ENCODE assay signal across 7 cellular contexts in the genomic region with DNA sequence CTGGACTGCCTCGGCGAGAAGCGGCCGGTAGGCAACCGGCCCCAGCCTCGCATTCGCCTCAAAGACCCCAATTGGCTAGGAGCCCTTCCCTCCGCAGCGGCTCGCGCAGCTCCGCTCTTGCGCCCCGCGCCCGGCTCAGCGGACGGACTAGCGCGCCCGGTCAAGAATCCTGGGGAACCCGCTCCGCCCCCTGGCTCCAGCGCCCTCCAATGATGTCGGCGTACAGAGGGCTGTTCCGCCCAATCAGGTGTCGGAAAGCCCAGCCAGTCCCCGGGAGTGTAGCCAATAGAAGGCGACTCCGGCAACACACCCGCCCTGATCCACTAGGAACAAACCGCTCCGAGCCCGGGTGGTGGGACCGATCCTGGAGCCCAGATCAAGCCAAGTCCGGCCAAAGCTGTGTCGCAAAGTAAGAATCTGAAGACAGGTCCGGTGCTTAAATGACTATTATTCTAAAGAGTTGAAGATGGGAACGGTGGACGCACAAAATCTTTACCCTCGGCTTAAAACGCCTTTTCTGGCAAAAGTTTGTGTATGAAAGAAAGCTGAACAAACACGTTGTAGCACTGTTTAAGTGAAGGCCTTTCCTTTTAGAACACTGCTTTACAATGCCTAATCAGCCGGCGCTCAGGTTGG.
DNase-seq lines count a peak whose midpoint lies in the region; ATAC-seq and TF ChIP-seq lines count a peak whose summit lies in the region.

No MANE protein-coding gene starts in this region.

- intact Hi-C loops in uterus (cut with DNase I; ENCODE audit: low total_unique reads): no loop called here

- peak overlapping the region; percentile 88 for H3K4me2 ChIP-seq in GM23338

- H4K20me1 ChIP-seq in GM23338 (replicated peaks; ENCODE audit: insufficient read depth): no peaks in the 10 kb centered on the region

- H3K27me3 ChIP-seq in GM23338 (ENCODE audit: insufficient read depth): peaks cover 24% of the 10 kb centered on the region
- H3K27me3 ChIP-seq in uterus: no peaks in the 10 kb centered on the region

- no peaks in the 10 kb centered on the region for H3K79me2 ChIP-seq in GM23338 (replicated peaks; ENCODE audit: insufficient read depth)

- H3K9me3 Mint-ChIP-seq in GM23338 (no peaks in the 10 kb centered on the region), naive B cell (peaks cover 0 to 2% (median 0%) of the 10 kb centered on the region in 7 donors)
- H3K9me3 Mint-ChIP-seq in activated T-helper 17 cell treated with anti-CD3 and anti-CD28 coated beads, Interleukin-2, amount 50 U/mL, for 72 hours: no peaks in the 10 kb centered on the region

- no peaks in the 10 kb centered on the region for H3F3A ChIP-seq in GM23338 (replicated peaks; ENCODE audit: low read depth)

- H3K4me1 Mint-ChIP-seq in GM23338: peaks cover 5% of the 10 kb centered on the region
- no peaks in the 10 kb centered on the region for H3K4me1 Mint-ChIP-seq in activated T-helper 17 cell treated with anti-CD3 and anti-CD28 coated beads, Interleukin-2, amount 50 U/mL, for 72 hours
- H3K4me1 Mint-ChIP-seq in naive B cell: peaks cover 5 to 16% (median 6%) of the 10 kb centered on the region in 3 donors

- H3K4me1 ChIP-seq in GM23338 (ENCODE audit: insufficient read depth) (peaks cover 8% of the 10 kb centered on the region), uterus (no peaks in the 10 kb centered on the region)

- H3K36me3 ChIP-seq in GM23338 (ENCODE audit: insufficient read depth): no peaks in the 10 kb centered on the region
- no peaks in the 10 kb centered on the region for H3K36me3 ChIP-seq in uterus

- H2AFZ ChIP-seq in GM23338: peak overlapping the region; percentile 97

- ATAC-seq in GM23338: peak; percentile 97
- ATAC-seq in activated T-helper 17 cell treated with anti-CD3 and anti-CD28 coated beads, Interleukin-2, amount 50 U/mL, for 72 hours (replicated peaks): peak; percentile 44
- peak; percentile 87 to 93 for ATAC-seq in naive B cell (ENCODE audit: low read depth in 2 of 2)

- H3K36me3 Mint-ChIP-seq in GM23338 (ENCODE audit: low read depth) (no peaks in the 10 kb centered on the region), naive B cell (no peaks in the 10 kb centered on the region)
- no peaks in the 10 kb centered on the region for H3K36me3 Mint-ChIP-seq in activated T-helper 17 cell treated with anti-CD3 and anti-CD28 coated beads, Interleukin-2, amount 50 U/mL, for 72 hours (ENCODE audit: low read depth)

- H3K27me3 Mint-ChIP-seq in GM23338 (ENCODE audit: insufficient read depth, low read depth, poor library complexity) (peaks cover 12% of the 10 kb centered on the region), naive B cell (peaks cover 40 to 48% (median 44%) of the 10 kb centered on the region in 3 donors)
- H3K27me3 Mint-ChIP-seq in activated T-helper 17 cell treated with anti-CD3 and anti-CD28 coated beads, Interleukin-2, amount 50 U/mL, for 72 hours: peaks cover 59% of the 10 kb centered on the region

- H3K4me3 Mint-ChIP-seq in GM23338: peak overlapping the region; percentile 87
- peak overlapping the region; percentile 36 for H3K4me3 Mint-ChIP-seq in activated T-helper 17 cell treated with anti-CD3 and anti-CD28 coated beads, Interleukin-2, amount 50 U/mL, for 72 hours
- H3K4me3 Mint-ChIP-seq in naive B cell: peak overlapping the region; percentile 83 to 95 (median 89)

- no peaks in the 10 kb centered on the region for H3K9me3 ChIP-seq in uterus

- TF ChIP-seq POLR2A in uterus (IDR thresholded peaks at IDR 0.05): peak; percentile 90 to 93

- H3K27ac Mint-ChIP-seq in GM23338 (peak overlapping the region; percentile 85; the same call in 1 of the 2 replicates), naive B cell (peak overlapping the region in 2 of 6 donors; percentile 29 to 63)
- no peak overlapping the region for H3K27ac Mint-ChIP-seq in activated T-helper 17 cell treated with anti-CD3 and anti-CD28 coated beads, Interleukin-2, amount 50 U/mL, for 72 hours

- peak overlapping the region; percentile 79 for H3K4me3 ChIP-seq in GM23338
- peak overlapping the region; percentile 81 to 95 for H3K4me3 ChIP-seq in foreskin fibroblast (ENCODE audit: low read depth in 1 of 2, low read length in 2 of 2)
- peak overlapping the region; percentile 76 to 87 for H3K4me3 ChIP-seq in uterus

- TF ChIP-seq CTCF in GM23338 (conservative IDR thresholded peaks at IDR 0.05; ENCODE audit: low read depth in 2 of 2): no peak
- no peak for TF ChIP-seq CTCF in foreskin fibroblast (IDR thresholded peaks at IDR 0.05; ENCODE audit: low read depth, low read length)
- TF ChIP-seq CTCF in uterus (IDR thresholded peaks at IDR 0.05): no peak

- H3K27ac ChIP-seq in GM23338 (ENCODE audit: low read depth): no peak overlapping the region
- peak overlapping the region; percentile 86 to 97 for H3K27ac ChIP-seq in uterus

- DNase-seq in GM03348 (ENCODE audit: low spot score) (peak; percentile 97), GM23338 (ENCODE audit: low spot score) (peak; percentile 98), NCI-H1417 treated with DMSO at 0.1 percent for 48 hours (lab: John Stamatoyannopoulos, UW) (peak; percentile 39), foreskin fibroblast (peak; percentile 94 to 97), naive B cell (peak; percentile 62), uterus (peak; percentile 95 to 96)

- H3K9me2 ChIP-seq in GM23338 (ENCODE audit: insufficient read depth): no peaks in the 10 kb centered on the region

TF ChIP-seq in GM23338, 12 proteins besides CTCF, POLR2A, EP300 and RAD21:
- TF ChIP-seq POLR2AphosphoS5 (IDR thresholded peaks at IDR 0.05; ENCODE audit: low read depth): peak; percentile 88
- no peak for TF ChIP-seq ZNF114 (CRISPR knock-in tag; IDR thresholded peaks at IDR 0.05)

Comparison
In these comparisons a context has a peak if more than half of its experiments do, and no peak if none do; other contexts are left out.
1. DNase-seq: peak in every context shown above with its lines; median percentile 98 in GM23338; 97 in GM03348; 96 in foreskin fibroblast; 96 in uterus; 62 in naive B cell; 39 in NCI-H1417 treated with DMSO at 0.1 percent for 48 hours.
2. ATAC-seq: peak in every context shown above with its lines; median percentile 97 in GM23338; 90 in naive B cell; 44 in activated T-helper 17 cell treated with anti-CD3 and anti-CD28 coated beads, Interleukin-2, amount 50 U/mL, for 72 hours.
3. H3K4me3 Mint-ChIP-seq: peak in every context shown above with its lines; median percentile 89 in naive B cell; 87 in GM23338; 36 in activated T-helper 17 cell treated with anti-CD3 and anti-CD28 coated beads, Interleukin-2, amount 50 U/mL, for 72 hours.